ENCODE assay signal across 1 cellular context in genomic region chr11:71532016-71532610, GRCh38.
A peak's percentile ranks its signal among the peaks of the same experiment; 100 is the strongest.
TF ChIP-seq lines count a peak whose summit lies in the region.

No MANE protein-coding gene starts in this region.

TF ChIP-seq in K562, 482 proteins besides CTCF, POLR2A, EP300 and RAD21:
- TF ChIP-seq ATF4 (CRISPR knock-in tag; IDR thresholded peaks at IDR 0.05) (no peak), MAFK (IDR thresholded peaks at IDR 0.05; ENCODE audit: low read length) (peak; percentile 81), MGA (IDR thresholded peaks at IDR 0.05) (no peak), ZNF316 (IDR thresholded peaks at IDR 0.05) (peak; percentile 86), C11orf30 (IDR thresholded peaks at IDR 0.05; ENCODE audit: low read depth) (peak; percentile 71), CHCHD3 (CRISPR knock-in tag; IDR thresholded peaks at IDR 0.05) (no peak), EHMT2 (IDR thresholded peaks at IDR 0.05) (no peak), MAFF (IDR thresholded peaks at IDR 0.05; ENCODE audit: low read length) (peak; percentile 65), MEIS2 (IDR thresholded peaks at IDR 0.05; ENCODE audit: partially characterized antibody) (no peak), FOXO4 (CRISPR knock-in tag; IDR thresholded peaks at IDR 0.05) (no peak), MAFG (tag; conservative IDR thresholded peaks at IDR 0.05) (peak; percentile 78), POLR3G (IDR thresholded peaks at IDR 0.05; ENCODE audit: extremely low read depth, insufficient read length, insufficient replicate concordance) (no peak), NELFE (IDR thresholded peaks at IDR 0.05; ENCODE audit: insufficient read depth, insufficient read length) (no peak), CEBPB (tag; IDR thresholded peaks at IDR 0.05) (peak; percentile 57; the same call in 1 of the 2 replicates)
